In genomic region chr9:84677080-84677479, GRCh38 we compare ENCODE assay signal across 16 cellular contexts. TPM values are rescaled to one million over a fixed set of nuclear protein-coding genes. Genes with fewer than 3 reads are reported as not detected.
"Had no signal": no experiment of that assay in that cellular context is flagged by ENCODE, and none has a peak within 500 bp of the region (broad histone marks: within the 10 kb centered on the region; RNA-seq: fewer than 3 reads in every experiment).

No MANE protein-coding gene starts in this region.

- H3K9me3 ChIP-seq: gastroesophageal sphincter, right atrium auricular region, upper lobe of left lung had no signal

- H3K27ac ChIP-seq: gastroesophageal sphincter, right atrium auricular region, skin epidermis, upper lobe of left lung had no signal

- H3K4me1 Mint-ChIP-seq: activated naive CD8-positive, alpha-beta T cell treated with anti-CD3 and anti-CD28 coated beads for 36 hours; stimulated activated naive B cell treated with anti-CD40 and anti-IgM and Interleukin-4, amounts not matched to agents 10 μg/mL and 1 μg/mL and 100 μg/mL, for 72 hours had no signal

- H3K36me3 ChIP-seq: gastroesophageal sphincter, right atrium auricular region, upper lobe of left lung had no signal

- H3K27me3 ChIP-seq: right atrium auricular region, upper lobe of left lung had no signal

- H3K4me3 Mint-ChIP-seq: activated naive CD8-positive, alpha-beta T cell treated with anti-CD3 and anti-CD28 coated beads for 36 hours; activated T-helper 1 cell treated with anti-CD3 and anti-CD28 coated beads, Interleukin-12 subunit alpha, Interleukin-12 subunit beta, Interleukin-2, Interleukin-4 antibody, amounts not matched to agents 30 ng/mL and 10 ng/mL and 1 ng/mL, durations not matched to agents 14 hours and 24 hours and 36 hours; natural killer cell treated with Interleukin-12 subunit alpha and Interleukin-12 subunit beta and Interleukin-15 and Interleukin-18, amount 100 ng/mL, for 72 hours; stimulated activated naive B cell treated with anti-CD40 and anti-IgM and Interleukin-4, amounts not matched to agents 10 μg/mL and 1 μg/mL and 100 μg/mL, for 72 hours had no signal

- H3K4me3 ChIP-seq: gastroesophageal sphincter, right atrium auricular region, skin epidermis, upper lobe of left lung had no signal

- ATAC-seq: gastroesophageal sphincter; natural killer cell treated with Interleukin-12 subunit alpha and Interleukin-12 subunit beta and Interleukin-15 and Interleukin-18, amount 100 ng/mL, for 72 hours; stimulated activated naive B cell treated with anti-CD40 and anti-IgM and Interleukin-4, amounts not matched to agents 10 μg/mL and 1 μg/mL and 100 μg/mL, for 72 hours had no signal

- H3K9me3 Mint-ChIP-seq: activated naive CD8-positive, alpha-beta T cell treated with anti-CD3 and anti-CD28 coated beads for 36 hours; activated T-helper 1 cell treated with anti-CD3 and anti-CD28 coated beads, Interleukin-12 subunit alpha, Interleukin-12 subunit beta, Interleukin-2, Interleukin-4 antibody, amounts not matched to agents 30 ng/mL and 10 ng/mL and 1 ng/mL, durations not matched to agents 14 hours and 24 hours and 36 hours; natural killer cell treated with Interleukin-12 subunit alpha and Interleukin-12 subunit beta and Interleukin-15 and Interleukin-18, amount 100 ng/mL, for 72 hours; stimulated activated naive B cell treated with anti-CD40 and anti-IgM and Interleukin-4, amounts not matched to agents 10 μg/mL and 1 μg/mL and 100 μg/mL, for 72 hours had no signal

- H3K27ac Mint-ChIP-seq: activated naive CD8-positive, alpha-beta T cell treated with anti-CD3 and anti-CD28 coated beads for 36 hours; activated T-helper 1 cell treated with anti-CD3 and anti-CD28 coated beads, Interleukin-12 subunit alpha, Interleukin-12 subunit beta, Interleukin-2, Interleukin-4 antibody, amounts not matched to agents 30 ng/mL and 10 ng/mL and 1 ng/mL, durations not matched to agents 14 hours and 24 hours and 36 hours; natural killer cell treated with Interleukin-12 subunit alpha and Interleukin-12 subunit beta and Interleukin-15 and Interleukin-18, amount 100 ng/mL, for 72 hours; stimulated activated naive B cell treated with anti-CD40 and anti-IgM and Interleukin-4, amounts not matched to agents 10 μg/mL and 1 μg/mL and 100 μg/mL, for 72 hours had no signal

- H3K36me3 Mint-ChIP-seq: activated naive CD8-positive, alpha-beta T cell treated with anti-CD3 and anti-CD28 coated beads for 36 hours; natural killer cell treated with Interleukin-12 subunit alpha and Interleukin-12 subunit beta and Interleukin-15 and Interleukin-18, amount 100 ng/mL, for 72 hours; stimulated activated naive B cell treated with anti-CD40 and anti-IgM and Interleukin-4, amounts not matched to agents 10 μg/mL and 1 μg/mL and 100 μg/mL, for 72 hours had no signal

- H3K4me1 ChIP-seq: gastroesophageal sphincter, upper lobe of left lung had no signal

- DNase-seq: activated CD4-positive, CD25-positive, alpha-beta regulatory T cell treated with anti-CD3 and anti-CD28 coated beads, Interleukin-2, amount 50 U/mL, for 72 hours; activated naive CD8-positive, alpha-beta T cell treated with anti-CD3 and anti-CD28 coated beads for 36 hours; mesendoderm; nucleus accumbens; stimulated activated CD4-positive, alpha-beta T cell treated with anti-CD3 and anti-CD28 coated beads, Interleukin-15, amount 100 ng/mL, for 24 hours; stimulated activated CD4-positive, alpha-beta T cell treated with anti-CD3 and anti-CD28 coated beads, Interleukin-4, amount 100 ng/mL, for 1 hour; stimulated activated naive B cell treated with anti-CD40 and anti-IgM and Interleukin-4, amounts not matched to agents 10 μg/mL and 1 μg/mL and 100 μg/mL, for 72 hours; T-helper 9 cell; upper lobe of left lung had no signal

RNA-seq across cellular contexts. Expression of gene NTRK2, which starts 7.6 kb away (rescaled TPM):
- total RNA-seq: bronchial epithelial cell, dermis microvascular lymphatic vessel endothelial cell had no signal
